11 cellular contexts compared by ENCODE assay signal in genomic region chr13:50365300-50365682, GRCh38.
DNase-seq lines count a peak whose midpoint lies in the region; ATAC-seq, FAIRE-seq and TF ChIP-seq lines count a peak whose summit lies in the region.
"Had no signal": no experiment of that assay in that cellular context is flagged by ENCODE, and none has a peak within 500 bp of the region (broad histone marks: within the 10 kb centered on the region; RNA-seq: fewer than 3 reads in every experiment).

No MANE protein-coding gene starts in this region.

- ATAC-seq in GM21528 (IDR thresholded peaks at IDR 0.05; ENCODE audit: low FRiP score, unreplicated experiment), result peak; percentile 12
- ATAC-seq in activated B cell treated with CpG ODN at 0.5 μM for 24 hours (ENCODE audit: low read depth), result no peak
- ATAC-seq in GM18861 (IDR thresholded peaks at IDR 0.05; ENCODE audit: unreplicated experiment), result no peak

- intact Hi-C loops in activated B cell treated with CpG ODN at 0.5 μM for 24 hours (cut with micrococcal nuclease) (no loop called here), kidney (cut with DNase I) (no loop called here)

- peak overlapping the region; percentile 63 for H3K4me3 Mint-ChIP-seq in activated B cell treated with CpG ODN at 0.5 μM for 24 hours

- DNase-seq in activated B cell treated with CpG ODN at 0.5 μM for 24 hours (no peak), kidney (no peak), GM12891 (ENCODE audit: insufficient read length, low spot score) (no peak), hippocampal formation (lab: John Stamatoyannopoulos, UW) (no peak), pons (ENCODE audit: low spot score) (no peak)
- DNase-seq: islet precursor cell, retina had no signal

- no peaks in the 10 kb centered on the region for H3K9me3 Mint-ChIP-seq in activated B cell treated with CpG ODN at 0.5 μM for 24 hours

- CTCF ChIA-PET in activated B cell treated with CpG ODN at 0.5 μM for 24 hours (lab: Charles Lee), result no interaction called here

- no peaks in the 10 kb centered on the region for H3K9me3 ChIP-seq in kidney (ENCODE audit: control insufficient read depth in 1 of 2, low read length in 2 of 2)
- H3K9me3 ChIP-seq: BLaER1 treated with 17β-estradiol and CSF1 and Interleukin-3, amounts not matched to agents 10 nM and 100 nM had no signal

- peaks cover 4 to 5% of the 10 kb centered on the region in 2 donors for H3K4me1 ChIP-seq in kidney (ENCODE audit: control insufficient read depth in 1 of 2, insufficient read depth in 1 of 2, low read depth in 1 of 2, low read length in 2 of 2)

- peak overlapping the region; percentile 86 for H3K27ac Mint-ChIP-seq in activated B cell treated with CpG ODN at 0.5 μM for 24 hours

- peak overlapping the region in 1 of 2 donors; percentile 9 for H3K9ac ChIP-seq in kidney (ENCODE audit: low read length in 2 of 2)
- H3K9ac ChIP-seq: BLaER1 treated with 17β-estradiol and CSF1 and Interleukin-3, amounts not matched to agents 10 nM and 100 nM had no signal

- no peaks in the 10 kb centered on the region for H3K36me3 Mint-ChIP-seq in activated B cell treated with CpG ODN at 0.5 μM for 24 hours (ENCODE audit: low read depth)

- POLR2A ChIA-PET in activated B cell treated with CpG ODN at 0.5 μM for 24 hours (lab: Charles Lee), result interaction anchor here (0.9 to 3.4 kb wide), 9 partner anchors 8 to 284 kb away, joined by 3 to 42 read pairs (median 9); no protein-coding TSS in a partner anchor

- H3K27me3 Mint-ChIP-seq in activated B cell treated with CpG ODN at 0.5 μM for 24 hours, result no peaks in the 10 kb centered on the region

- H3K4me3 ChIP-seq in kidney (ENCODE audit: low read length in 2 of 2), result peak overlapping the region; percentile 48 to 59
- H3K4me3 ChIP-seq: BLaER1 treated with 17β-estradiol and CSF1 and Interleukin-3, amounts not matched to agents 10 nM and 100 nM had no signal

- H3K36me3 ChIP-seq in kidney (ENCODE audit: control insufficient read depth in 1 of 2, insufficient read depth in 2 of 2, low read length in 2 of 2), result no peaks in the 10 kb centered on the region
- H3K36me3 ChIP-seq: BLaER1 treated with 17β-estradiol and CSF1 and Interleukin-3, amounts not matched to agents 10 nM and 100 nM had no signal

- TF ChIP-seq CTCF in 22Rv1 (IDR thresholded peaks at IDR 0.05), result no peak
- TF ChIP-seq CTCF in activated B cell treated with CpG ODN at 0.5 μM for 24 hours (IDR thresholded peaks at IDR 0.05), result no peak
- TF ChIP-seq CTCF in kidney (IDR thresholded peaks at IDR 0.05; ENCODE audit: borderline replicate concordance, extremely low read depth, insufficient read depth), result no peak

- H3K27ac ChIP-seq in 22Rv1, result peak overlapping the region; percentile 75
- peak overlapping the region; percentile 26 to 66 for H3K27ac ChIP-seq in kidney (ENCODE audit: low read depth in 2 of 2, low read length in 2 of 2)
- H3K27ac ChIP-seq: BLaER1 treated with 17β-estradiol and CSF1 and Interleukin-3, amounts not matched to agents 10 nM and 100 nM had no signal

- TF ChIP-seq POLR2A in GM12891 (IDR thresholded peaks at IDR 0.05; ENCODE audit: low read depth, low read length), result no peak

- H3K4me1 Mint-ChIP-seq in activated B cell treated with CpG ODN at 0.5 μM for 24 hours, result peaks cover 54% of the 10 kb centered on the region

- FAIRE-seq in kidney (lab: Jason Lieb, UNC), result no peak
- FAIRE-seq in GM12891 (lab: Jason Lieb, UNC), result no peak

TF ChIP-seq in GM12891, 5 proteins besides CTCF, POLR2A, EP300 and RAD21:
- TF ChIP-seq PAX5 (IDR thresholded peaks at IDR 0.05; ENCODE audit: insufficient read depth, low read length, severe bottlenecking) (no peak), TAF1 (IDR thresholded peaks at IDR 0.05; ENCODE audit: low read depth, low read length) (no peak), POU2F2 (IDR thresholded peaks at IDR 0.05; ENCODE audit: low read depth, low read length) (no peak), POLR2AphosphoS5 (IDR thresholded peaks at IDR 0.05; ENCODE audit: low read depth, low read length) (no peak), SPI1 (IDR thresholded peaks at IDR 0.05; ENCODE audit: low read depth, low read length) (no peak)
